9 cellular contexts compared by ENCODE assay signal in the genomic region with DNA sequence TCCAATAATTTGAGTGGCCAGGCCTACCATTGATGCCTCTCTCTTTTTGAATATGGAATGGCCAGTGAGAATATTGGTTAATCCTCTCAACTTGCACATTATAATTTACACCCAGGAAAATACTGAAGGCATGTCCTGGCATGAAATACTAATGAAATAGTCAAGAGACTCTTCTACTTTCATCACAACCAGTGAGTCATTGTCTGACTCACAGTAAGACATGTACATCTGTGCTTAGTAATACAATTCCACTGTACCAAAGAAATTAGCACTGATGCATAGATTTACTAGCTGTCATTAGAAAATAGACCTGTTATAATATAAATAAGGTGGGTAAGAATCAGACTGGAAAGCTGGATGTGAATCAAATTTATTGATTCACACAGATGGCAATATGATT. TPM values are rescaled to one million over a fixed set of nuclear protein-coding genes. Genes with fewer than 3 reads are reported as not detected.
DNase-seq lines count a peak whose midpoint lies in the region; ATAC-seq and TF ChIP-seq lines count a peak whose summit lies in the region.
"Had no signal": no experiment of that assay in that cellular context is flagged by ENCODE, and none has a peak within 500 bp of the region (broad histone marks: within the 10 kb centered on the region; RNA-seq: fewer than 3 reads in every experiment).

No MANE protein-coding gene starts in this region.

- CTCF ChIA-PET in MCF 10A (lab: Yijun Ruan, JAX): no interaction called here

- peak; percentile 84 for ATAC-seq in HG03565 (IDR thresholded peaks at IDR 0.05; ENCODE audit: unreplicated experiment)
- no peak for ATAC-seq in GM19397 (IDR thresholded peaks at IDR 0.05; ENCODE audit: unreplicated experiment)

- H3K27ac ChIP-seq in breast epithelium (no peak overlapping the region), brain microvascular endothelial cell (peak overlapping the region; percentile 50), testis (no peak overlapping the region)

- BruUV-seq in MCF 10A (replicated peaks; lab: Mats Ljungman, UMichigan): no TSS peak

- POLR2A ChIA-PET in MCF 10A (lab: Yijun Ruan, JAX): interaction anchor here (0.6 to 1.7 kb wide), 3 partner anchors 10 to 111 kb away, joined by 3 to 6 read pairs (median 4); no protein-coding TSS in a partner anchor

- H3K9me3 Mint-ChIP-seq in MCF 10A (ENCODE audit: unreplicated experiment): peaks cover 7% of the 10 kb centered on the region
- H3K9me3 Mint-ChIP-seq: CD4-positive, CD25-positive, alpha-beta regulatory T cell had no signal

- in situ Hi-C loops in brain microvascular endothelial cell (cut with HindIII; ENCODE audit: low pct_ligation_motif_present, low sequenced_read_pairs): no loop called here

- intact Hi-C loops in MCF 10A (cut with micrococcal nuclease) (no loop called here), breast epithelium (cut with DNase I; ENCODE audit: low total_unique reads) (no loop called here), testis (cut with DNase I; ENCODE audit: low total_unique reads) (no loop called here)

- H3K36me3 ChIP-seq in breast epithelium (no peaks in the 10 kb centered on the region), brain microvascular endothelial cell (replicated peaks) (no peaks in the 10 kb centered on the region), testis (ENCODE audit: low read depth, missing control alignments) (no peaks in the 10 kb centered on the region)

- H3K4me3 Mint-ChIP-seq in MCF 10A (ENCODE audit: unreplicated experiment): no peak overlapping the region
- H3K4me3 Mint-ChIP-seq: CD4-positive, CD25-positive, alpha-beta regulatory T cell had no signal

- H3K4me3 ChIP-seq in breast epithelium (no peak overlapping the region), brain microvascular endothelial cell (ENCODE audit: low read depth, low read length) (no peak overlapping the region), testis (no peak overlapping the region)

- no peaks in the 10 kb centered on the region for H3K4me1 ChIP-seq in breast epithelium
- no peaks in the 10 kb centered on the region for H3K4me1 ChIP-seq in testis

- TF ChIP-seq POLR2A in breast epithelium (IDR thresholded peaks at IDR 0.05): no peak
- TF ChIP-seq POLR2A in testis (IDR thresholded peaks at IDR 0.05): no peak

- peaks cover 18% of the 10 kb centered on the region for H3K4me1 Mint-ChIP-seq in MCF 10A (ENCODE audit: insufficient read depth, unreplicated experiment)
- H3K4me1 Mint-ChIP-seq: CD4-positive, CD25-positive, alpha-beta regulatory T cell had no signal

- H3K27me3 ChIP-seq in breast epithelium: no peaks in the 10 kb centered on the region
- no peaks in the 10 kb centered on the region for H3K27me3 ChIP-seq in brain microvascular endothelial cell (replicated peaks)
- no peaks in the 10 kb centered on the region for H3K27me3 ChIP-seq in testis

- H3K36me3 Mint-ChIP-seq in MCF 10A (ENCODE audit: insufficient read depth, unreplicated experiment): no peaks in the 10 kb centered on the region
- H3K36me3 Mint-ChIP-seq: CD4-positive, CD25-positive, alpha-beta regulatory T cell had no signal

- TF ChIP-seq CTCF in MCF 10A (IDR thresholded peaks at IDR 0.05; ENCODE audit: unreplicated experiment): no peak
- no peak for TF ChIP-seq CTCF in breast epithelium (IDR thresholded peaks at IDR 0.05)
- no peak for TF ChIP-seq CTCF in brain microvascular endothelial cell (IDR thresholded peaks at IDR 0.05; ENCODE audit: low read depth, low read length, missing control alignments)
- no peak for TF ChIP-seq CTCF in testis (IDR thresholded peaks at IDR 0.05)

- H3K27me3 Mint-ChIP-seq in MCF 10A (ENCODE audit: insufficient read depth, unreplicated experiment): no peaks in the 10 kb centered on the region

- no peaks in the 10 kb centered on the region for H3K9me3 ChIP-seq in breast epithelium
- no peaks in the 10 kb centered on the region for H3K9me3 ChIP-seq in testis

- peak overlapping the region; percentile 87 for H3K27ac Mint-ChIP-seq in MCF 10A (ENCODE audit: low read depth, unreplicated experiment)
- H3K27ac Mint-ChIP-seq: CD4-positive, CD25-positive, alpha-beta regulatory T cell had no signal

- DNase-seq in MCF 10A (ENCODE audit: unreplicated experiment) (peak; percentile 97), breast epithelium (ENCODE audit: low spot score in 2 of 2) (no peak), brain microvascular endothelial cell (peak; percentile 72), DMS153 (lab: John Stamatoyannopoulos, UW) (no peak), testis (no peak)
- no peak for DNase-seq in stimulated activated CD8-positive, alpha-beta memory T cell treated with anti-CD3 and anti-CD28 coated beads, Interleukin-4, amount 100 ng/mL, for 48 hours
- DNase-seq: CD4-positive, CD25-positive, alpha-beta regulatory T cell had no signal

RNA-seq across cellular contexts. Expression of a gene that starts 31.6 kb away (rescaled TPM):
- total RNA-seq in MCF 10A (2022) (not detected in 2 replicates), breast epithelium (1 to 10 TPM in 1 of 3 donors, under 1 TPM in 1, not detected in 1; 0.29 to 1.3 TPM), testis (under 1 TPM in 1 of 2 donors, not detected in 1; 0.39 TPM)
- polyA plus RNA-seq in testis (ENCODE audit: insufficient read depth, low read depth, low replicate concordance): not detected
- total RNA-seq: CD4-positive, CD25-positive, alpha-beta regulatory T cell had no signal
- polyA plus RNA-seq: CD4-positive, CD25-positive, alpha-beta regulatory T cell had no signal

Comparison
In these comparisons a context has a peak if more than half of its experiments do, and no peak if none do; other contexts are left out.
1. DNase-seq: peak in MCF 10A (single experiment) and brain microvascular endothelial cell (single experiment); none in breast epithelium (0 of 2), stimulated activated CD8-positive, alpha-beta memory T cell treated with anti-CD3 and anti-CD28 coated beads, Interleukin-4, amount 100 ng/mL, for 48 hours (single experiment), DMS153 (single experiment) and testis (single experiment).